24 cellular contexts compared by ENCODE assay signal in genomic region chr7:97578225-97578624, GRCh38.
"Had no signal": no experiment of that assay in that cellular context is flagged by ENCODE, and none has a peak within 500 bp of the region (broad histone marks: within the 10 kb centered on the region; RNA-seq: fewer than 3 reads in every experiment).

No MANE protein-coding gene starts in this region.

- H3K27me3 ChIP-seq: stomach, suprapubic skin, testis, thyroid gland, tibial artery, tibial nerve, transverse colon, upper lobe of left lung, upper lobe of right lung, uterus, vagina had no signal

- DNase-seq: stimulated activated CD4-positive, alpha-beta T cell treated with anti-CD3 and anti-CD28 coated beads, Interleukin-2, amount 100 ng/mL, for 48 hours; stimulated activated CD4-positive, alpha-beta T cell treated with anti-CD3 and anti-CD28 coated beads, Interleukin-4, amount 100 ng/mL, for 1 hour; stimulated activated CD4-positive, alpha-beta T cell treated with anti-CD3 and anti-CD28 coated beads, Interleukin-4, amount 100 ng/mL, for 24 hours; stimulated activated CD4-positive, alpha-beta T cell treated with anti-CD3 and anti-CD28 coated beads, Interleukin-4, amount 100 ng/mL, for 4 hours; stimulated activated CD8-positive, alpha-beta memory T cell treated with anti-CD3 and anti-CD28 coated beads, Interleukin-4, amount 100 ng/mL, for 48 hours; stimulated activated naive B cell treated with anti-CD40 and anti-IgM and Interleukin-4, amounts not matched to agents 10 μg/mL and 1 μg/mL and 100 μg/mL, for 72 hours; stimulated activated naive CD4-positive, alpha-beta T cell; stimulated activated naive CD4-positive, alpha-beta T cell treated with Interleukin-2 at 50 U/mL for 16 hours; stimulated activated naive CD8-positive, alpha-beta T cell treated with anti-CD3 and anti-CD28 coated beads, Interleukin-15, amount 100 ng/mL, for 72 hours; stimulated activated naive CD8-positive, alpha-beta T cell treated with anti-CD3 and anti-CD28 coated beads, Interleukin-15, Interleukin-2, amounts not matched to agents 100 U/mL and 50 U/mL, for 24 hours; stomach; substantia nigra; testis; thyroid gland; tibial artery; transverse colon; trophoblast cell; upper lobe of left lung; upper lobe of right lung; uterus had no signal

- H3K4me1 ChIP-seq: stomach, suprapubic skin, testis, thyroid gland, tibial artery, tibial nerve, transverse colon, upper lobe of left lung, upper lobe of right lung, uterus, vagina had no signal

- H3K4me3 ChIP-seq: stomach, suprapubic skin, testis, thoracic aorta, thyroid gland, tibial artery, tibial nerve, transverse colon, upper lobe of left lung, upper lobe of right lung, uterus, vagina had no signal

- H3K27ac ChIP-seq: stomach, suprapubic skin, testis, thoracic aorta, thyroid gland, tibial artery, tibial nerve, transverse colon, upper lobe of left lung, upper lobe of right lung, uterus, vagina had no signal

- H3K36me3 ChIP-seq: stomach, suprapubic skin, thoracic aorta, thyroid gland, tibial artery, tibial nerve, transverse colon, upper lobe of left lung, upper lobe of right lung, uterus, vagina had no signal

- H3K9me3 ChIP-seq: suprapubic skin, testis, thoracic aorta, thyroid gland, tibial nerve, transverse colon, upper lobe of left lung, upper lobe of right lung, uterus, vagina had no signal
